23 cellular contexts compared by ENCODE assay signal in genomic region chr7:155349601-155350331, GRCh38. TPM values are rescaled to one million over a fixed set of nuclear protein-coding genes. Genes with fewer than 3 reads are reported as not detected.
DNase-seq lines count a peak whose midpoint lies in the region; ATAC-seq, FAIRE-seq and TF ChIP-seq lines count a peak whose summit lies in the region.
"Had no signal": no experiment of that assay in that cellular context is flagged by ENCODE, and none has a peak within 500 bp of the region (broad histone marks: within the 10 kb centered on the region; RNA-seq: fewer than 3 reads in every experiment).

No MANE protein-coding gene starts in this region.

- H2AFZ ChIP-seq in K562 (ENCODE audit: low read depth, low read length) (no peak overlapping the region; the same call in 1 of the 2 replicates), HepG2 (ENCODE audit: low read length) (no peak overlapping the region)

- peak; percentile 18 for ATAC-seq in K562
- peak; percentile 39 for ATAC-seq in HepG2
- ATAC-seq: esophagus mucosa; right cardiac atrium; stimulated activated effector memory CD8-positive, alpha-beta T cell treated with anti-CD3 and anti-CD28 coated beads, Interleukin-12 subunit alpha, Interleukin-12 subunit beta, amount 100 ng/mL, for 72 hours had no signal

- H3K4me2 ChIP-seq in K562 (ENCODE audit: insufficient read depth, low read length) (no peak overlapping the region), HepG2 (ENCODE audit: low read depth, low read length) (peak overlapping the region; percentile 42)

- BruUV-seq in K562 (replicated peaks; lab: Mats Ljungman, UMichigan) (no TSS peak), HepG2 (replicated peaks; lab: Mats Ljungman, UMichigan) (no TSS peak)

- TF ChIP-seq CTCF in 22Rv1 (IDR thresholded peaks at IDR 0.05) (peak; percentile 66), GM13976 (IDR thresholded peaks at IDR 0.05; ENCODE audit: borderline replicate concordance, control extremely low read depth, extremely low read depth, insufficient read depth, missing control alignments) (no peak), K562 (IDR thresholded peaks at IDR 0.05 in 2 of 3, conservative IDR thresholded peaks at IDR 0.05 in 1 of 3; ENCODE audit: insufficient read depth in 2 of 3, low read depth in 1 of 3, low read length in 3 of 3) (no peak), HepG2 (CRISPR knock-in tag; IDR thresholded peaks at IDR 0.05) (0 out of 2 replicates have a peak, but pooled peaks have one; percentile 8)

- H3K27me3 ChIP-seq in K562 (ENCODE audit: control insufficient read depth in 2 of 2, insufficient read depth in 2 of 2, low read length in 2 of 2): peaks cover 22 to 38% of the 10 kb centered on the region in 2 experiments
- peaks cover 0 to 15% of the 10 kb centered on the region in 2 experiments; a peak in 3 of 5 replicates for H3K27me3 ChIP-seq in HepG2 (ENCODE audit: control insufficient read depth in 1 of 2, insufficient read depth in 2 of 2, low read length in 2 of 2)
- H3K27me3 ChIP-seq: thyroid gland had no signal

- H3K36me3 ChIP-seq in K562 (ENCODE audit: control insufficient read depth, insufficient read depth, low read length): no peaks in the 10 kb centered on the region
- no peaks in the 10 kb centered on the region for H3K36me3 ChIP-seq in HepG2 (replicated peaks in 1 of 2; ENCODE audit: control insufficient read depth in 1 of 2, insufficient read depth in 2 of 2, low read length in 2 of 2)
- H3K36me3 ChIP-seq: thyroid gland had no signal

- CTCF ChIA-PET in K562 (lab: Yijun Ruan, JAX; ENCODE audit: low intra/inter-chr PET ratio) (no interaction called here), HepG2 (lab: Yijun Ruan, JAX; ENCODE audit: low intra/inter-chr PET ratio, low total read pairs) (no interaction called here)

- intact Hi-C loops in K562 (cut with micrococcal nuclease) (no loop called here), HepG2 (cut with micrococcal nuclease; ENCODE audit: unreplicated experiment) (loop anchor here (5.0 kb wide), 1 partner anchor 437 kb away; no protein-coding TSS in a partner anchor)

- POLR2A ChIA-PET in K562 (lab: Yijun Ruan, JAX): interaction anchor here (0.5 to 1.0 kb wide), 4 partner anchors 12 to 281 kb away, joined by 3 to 4 read pairs (median 3); no protein-coding TSS in a partner anchor
- POLR2A ChIA-PET in HepG2 (lab: Yijun Ruan, JAX): no interaction called here

- H3K9me3 ChIP-seq in K562 (replicated peaks; ENCODE audit: control insufficient read depth, insufficient read depth, low read depth, low read length) (no peaks in the 10 kb centered on the region), HepG2 (ENCODE audit: low read length) (no peaks in the 10 kb centered on the region)
- H3K9me3 ChIP-seq: thyroid gland had no signal

- H3K9me1 ChIP-seq in K562 (ENCODE audit: control insufficient read depth, insufficient read depth, low read length): no peaks in the 10 kb centered on the region

- no peaks in the 10 kb centered on the region for H4K20me1 ChIP-seq in K562 (replicated peaks; ENCODE audit: control insufficient read depth, insufficient read depth, low read length)
- H4K20me1 ChIP-seq in HepG2 (ENCODE audit: insufficient read depth, low read length): no peaks in the 10 kb centered on the region

- H3K4me1 ChIP-seq in K562 (replicated peaks in 1 of 2; ENCODE audit: control insufficient read depth in 2 of 2, insufficient read depth in 2 of 2, low read length in 2 of 2) (peaks cover 0 to 11% of the 10 kb centered on the region in 2 experiments; a peak in 3 of 5 replicates), HepG2 (ENCODE audit: insufficient read depth, low read length) (peaks cover 6% of the 10 kb centered on the region; the same call in 1 of the 2 replicates)
- H3K4me1 ChIP-seq: thyroid gland had no signal

- H3K4me3 ChIP-seq in K562 (no peak overlapping the region), HepG2 (replicated peaks in 1 of 3; ENCODE audit: insufficient read depth in 1 of 3, low read depth in 2 of 3, low read length in 3 of 3) (peak overlapping the region in 1 of 3 experiments; percentile 17; a peak in 1 of 6 replicates)
- H3K4me3 ChIP-seq: thyroid gland had no signal

- TF ChIP-seq POLR2A in K562 (conservative IDR thresholded peaks at IDR 0.05): no peak
- TF ChIP-seq POLR2A in HepG2 (IDR thresholded peaks at IDR 0.05; ENCODE audit: insufficient read depth in 1 of 2, low read depth in 2 of 2, low read length in 2 of 2): no peak

- peak; percentile 19 for FAIRE-seq in K562 (lab: Jason Lieb, UNC)
- FAIRE-seq in HepG2 (lab: Jason Lieb, UNC): no peak

- H3K9ac ChIP-seq in K562 (ENCODE audit: insufficient read depth in 1 of 2, low read depth in 2 of 2, low read length in 2 of 2) (peak overlapping the region in 1 of 2 experiments; percentile 54; a peak in 1 of 4 replicates), HepG2 (ENCODE audit: insufficient read depth, low read depth, low read length) (no peak overlapping the region)

- H3K79me2 ChIP-seq in K562 (ENCODE audit: control insufficient read depth, insufficient read depth, low read length) (no peaks in the 10 kb centered on the region), HepG2 (ENCODE audit: insufficient read depth, low read length) (no peaks in the 10 kb centered on the region)

- in situ Hi-C loops in GM13976 (cut with MboI; ENCODE audit: low sequenced_read_pairs, unreplicated experiment): loop anchor here (10.0 kb wide), 1 partner anchor 155 kb away; no protein-coding TSS in a partner anchor
- in situ Hi-C loops in K562 (cut with MboI): no loop called here
- in situ Hi-C loops in HepG2 (cut with HindIII; ENCODE audit: extremely low pct_ligation_motif_present, low pct_unique_long_range_greater_than_20kb): no loop called here

- TF ChIP-seq RAD21 in K562 (CRISPR knock-in tag; conservative IDR thresholded peaks at IDR 0.05 in 1 of 2, IDR thresholded peaks at IDR 0.05 in 1 of 2) (no peak), HepG2 (CRISPR knock-in tag; IDR thresholded peaks at IDR 0.05) (no peak)

- TF ChIP-seq EP300 in K562 (IDR thresholded peaks at IDR 0.05; ENCODE audit: low read length): no peak
- no peak for TF ChIP-seq EP300 in HepG2 (IDR thresholded peaks at IDR 0.05; ENCODE audit: low read depth in 2 of 2, low read length in 2 of 2)
- no peak for TF ChIP-seq EP300 in HepG2 (CRISPR knock-in tag; IDR thresholded peaks at IDR 0.05; ENCODE audit: borderline replicate concordance)

- DNase-seq in GM13976 (ENCODE audit: low spot score) (peak; percentile 62), K562 (ENCODE audit: extremely low read depth in 1 of 4, low spot score in 3 of 4) (peak in 3 of 4 experiments; percentile 28 to 39 (median 35)), HepG2 (ENCODE audit: low spot score) (no peak), cerebellar nuclear complex (lab: John Stamatoyannopoulos, UW) (no peak), NCI-H446 treated with DMSO at 0.1 percent for 48 hours (lab: John Stamatoyannopoulos, UW) (no peak), HCEC 1CT (no peak), T-helper 2 cell (no peak)
- DNase-seq: activated B cell treated with CpG ODN at 0.5 μM for 24 hours; activated CD4-positive, alpha-beta memory T cell treated with anti-CD3 and anti-CD28 coated beads, Interleukin-2, amount 10 ng/mL, durations not matched to agents 7 days and 5 days; activated naive CD4-positive, alpha-beta T cell treated with anti-CD3 and anti-CD28 coated beads, Interleukin-2, amount 10 ng/mL, durations not matched to agents 7 days and 5 days; activated T-cell treated with anti-CD3 and anti-CD28 coated beads, Interleukin-2, amount 50 U/mL, for 1 hour; CD4-positive, alpha-beta memory T cell; effector CD4-positive, alpha-beta T cell; GOT3; NCI-H2107; NCI-H524 treated with DMSO at 0.1 percent for 48 hours; occipital lobe; right cardiac atrium; SIG-M5; thyroid gland had no signal

- 34% methylated on average over 43 of the region's 49 CpGs for WGBS in K562 (ENCODE audit: insufficient coverage, low coverage, missing lambda C conversion rate)
- 75% methylated on average over 30 of the region's 49 CpGs for WGBS in HepG2 (ENCODE audit: low lambda C conversion rate)

- H3K27ac ChIP-seq in 22Rv1 (no peak overlapping the region), K562 (ENCODE audit: extremely low read depth, low read depth, low read length) (no peak overlapping the region), HepG2 (ENCODE audit: extremely low read length, insufficient read depth, low read length) (no peak overlapping the region)
- H3K27ac ChIP-seq: thyroid gland had no signal

RNA-seq across cellular contexts. Expression of gene INSIG1, which starts 52.1 kb away (rescaled TPM):
- 622 and 799 TPM in 2 replicates for total RNA-seq in K562 (2011; cell fraction: chromatin; rRNA removed; ENCODE audit: low replicate concordance)
- total RNA-seq in K562 (2011; cell fraction: nucleolus; rRNA removed): 847 and 892 TPM in 2 replicates
- 1,016 and 1,247 TPM in 2 replicates for total RNA-seq in K562 (2011; cell fraction: nucleoplasm; rRNA removed)
- total RNA-seq in K562 (2014; rRNA removed) (294 and 361 TPM in 2 replicates), K562 (2014; rRNA removed; fragmentation: Illumina TruSeq; extraction: Trizol) (236 and 238 TPM in 2 replicates), K562 (2015; rRNA removed; fragmentation: Illumina TruSeq; extraction: Trizol) (173 and 188 TPM in 2 replicates), K562 (2021) (254 and 296 TPM in 2 replicates), HepG2 (2016; rRNA removed; fragmentation: Illumina TruSeq; extraction: Trizol) (0.11 and 0.20 TPM in 2 replicates)
- polyA plus RNA-seq in K562 (2011; rRNA removed) (625 and 787 TPM in 2 replicates), K562 (2014; fragmentation: Illumina TruSeq; extraction: Trizol) (188 and 224 TPM in 2 replicates), K562 (2014; fragmentation: Nextera tagmentation; extraction: Ambion mirVana) (10 to 100 TPM; 57.1 to 69.2 TPM), K562 (2014; rRNA removed) (250 and 268 TPM in 2 replicates), HepG2 (2011; rRNA removed) (0.07 and 0.16 TPM in 2 replicates)
- 709 and 1,098 TPM in 2 replicates for polyA plus RNA-seq in K562 (2011; cell fraction: cytosol; rRNA removed)
- 446 and 453 TPM in 2 replicates for polyA plus RNA-seq in K562 (2011; cell fraction: nucleus; rRNA removed)
- 116 and 259 TPM in 2 replicates for polyA plus RNA-seq in K562 (2012)
- 551 and 619 TPM in 2 replicates for polyA minus RNA-seq in K562 (2011; rRNA and poly(A)+ RNA removed)
- polyA minus RNA-seq in K562 (2011; cell fraction: cytosol; rRNA and poly(A)+ RNA removed): 392 and 408 TPM in 2 replicates
- polyA minus RNA-seq in K562 (2011; cell fraction: nucleus; rRNA and poly(A)+ RNA removed): 329 and 473 TPM in 2 replicates
- total RNA-seq in HepG2 (2016; cell fraction: cytosol; rRNA removed; fragmentation: Illumina TruSeq; extraction: Trizol; ENCODE audit: low read depth): 0.26 TPM in 1 of 2 replicates, not detected in the other
- 0.09 and 0.13 TPM in 2 replicates for total RNA-seq in HepG2 (2016; cell fraction: insoluble cytoplasmic fraction; rRNA removed; fragmentation: Illumina TruSeq; extraction: Trizol)
- total RNA-seq in HepG2 (2016; cell fraction: membrane; rRNA removed; fragmentation: Illumina TruSeq; extraction: Trizol): 0.09 and 0.48 TPM in 2 replicates
- not detected in 2 replicates for total RNA-seq in HepG2 (2016; cell fraction: nucleus; rRNA removed; fragmentation: Illumina TruSeq; extraction: Trizol)
- 0.10 and 0.17 TPM in 2 replicates for polyA plus RNA-seq in HepG2 (2011; cell fraction: cytosol; rRNA removed)
- polyA plus RNA-seq in HepG2 (2011; cell fraction: nucleus; rRNA removed): 0.10 and 0.23 TPM in 2 replicates
- polyA plus RNA-seq in HepG2 (2012): 0.08 and 0.17 TPM in 2 replicates
- polyA plus RNA-seq in HepG2 (2016; cell fraction: cytosol; fragmentation: Illumina TruSeq; extraction: Trizol; ENCODE audit: low read depth): 0.03 TPM in 1 of 2 replicates, not detected in the other
- 0.10 TPM in 1 of 2 replicates, not detected in the other for polyA plus RNA-seq in HepG2 (2016; cell fraction: insoluble cytoplasmic fraction; fragmentation: Illumina TruSeq; extraction: Trizol; ENCODE audit: low read depth)
- polyA plus RNA-seq in HepG2 (2016; cell fraction: membrane; fragmentation: Illumina TruSeq; extraction: Trizol; ENCODE audit: low read depth): 0.13 TPM in 1 of 2 replicates, not detected in the other
- 0.25 TPM in 1 of 2 replicates, not detected in the other for polyA plus RNA-seq in HepG2 (2016; cell fraction: nucleus; fragmentation: Illumina TruSeq; extraction: Trizol; ENCODE audit: insufficient read depth, low read depth)
- 0.60 and 64.4 TPM in 2 replicates for polyA minus RNA-seq in HepG2 (2011; rRNA and poly(A)+ RNA removed; ENCODE audit: low replicate concordance)
- polyA minus RNA-seq in HepG2 (2011; cell fraction: cytosol; rRNA and poly(A)+ RNA removed): 0.30 and 0.35 TPM in 2 replicates
- polyA minus RNA-seq in HepG2 (2011; cell fraction: nucleus; rRNA and poly(A)+ RNA removed): 0.25 and 0.52 TPM in 2 replicates

Comparison
In these comparisons a context has a peak if more than half of its experiments do, and no peak if none do; other contexts are left out.
1. CTCF ChIP-seq: peak in 22Rv1 (single experiment) and HepG2 (single experiment); none in GM13976 (single experiment) and K562 (0 of 3).
2. DNase-seq: peak in GM13976 (single experiment) and K562 (3 of 4); none in HepG2 (single experiment), cerebellar nuclear complex (0 of 2), NCI-H446 treated with DMSO at 0.1 percent for 48 hours (single experiment), HCEC 1CT (single experiment) and T-helper 2 cell (0 of 5).
3. RNA of gene INSIG1, which starts 52.1 kb away (total RNA-seq): 173 to 1,247 TPM in K562; 0.09 to 0.48 TPM in HepG2; every median in the first group is over 100 times any median in the second.